Comparison of ENCODE assay signal across 8 cellular contexts in the genomic region with DNA sequence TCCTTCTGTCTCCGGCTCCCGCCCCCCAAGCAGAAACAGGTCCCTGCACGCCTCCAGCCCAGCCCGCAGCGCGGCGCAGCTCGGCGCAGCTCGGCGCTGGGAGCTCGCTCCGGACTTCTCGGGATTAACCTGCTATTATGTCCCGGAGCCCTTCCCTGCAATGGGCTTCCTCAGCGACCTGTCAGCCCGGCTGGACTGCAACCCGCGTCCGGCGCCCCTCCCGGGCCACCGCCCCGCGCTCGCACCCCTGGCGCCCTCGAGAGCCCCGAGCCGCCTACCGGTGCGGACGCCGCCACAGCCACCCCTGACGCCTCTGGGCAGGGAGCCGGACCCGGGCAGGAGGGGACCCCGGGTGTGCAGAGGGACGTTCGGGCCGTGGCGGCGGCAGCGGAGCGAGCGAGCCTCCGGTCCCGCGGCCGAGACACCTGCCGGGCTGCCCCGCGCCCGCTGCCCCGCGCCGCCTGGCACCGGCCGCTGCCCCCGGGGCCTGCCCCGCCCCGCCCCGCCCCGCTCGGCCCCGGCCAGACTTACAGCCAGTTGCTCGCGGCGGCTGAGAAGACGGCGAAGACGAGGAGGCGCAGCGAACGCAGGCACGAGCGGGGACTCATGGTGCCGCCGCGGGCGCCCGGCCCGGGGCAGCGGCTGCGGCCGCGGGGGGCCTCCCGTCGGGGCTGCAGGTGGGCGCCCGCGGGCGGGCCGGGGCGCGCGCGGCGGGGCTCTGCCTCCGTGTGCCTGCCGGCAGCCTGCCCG. TPM values are rescaled to one million over a fixed set of nuclear protein-coding genes. Genes with fewer than 3 reads are reported as not detected.
DNase-seq lines count a peak whose midpoint lies in the region; ATAC-seq and TF ChIP-seq lines count a peak whose summit lies in the region.

No MANE protein-coding gene starts in this region.

- DNase-seq in activated naive CD4-positive, alpha-beta T cell treated with Interleukin-2 at 50 U/mL for 16 hours: peak; percentile 6
- no peak for DNase-seq in activated naive CD4-positive, alpha-beta T cell (lab: John Stamatoyannopoulos, UW)
- peak; percentile 31 for DNase-seq in SW480 (ENCODE audit: low spot score)
- peak in 1 of 2 donors; percentile 45 for DNase-seq in foreskin keratinocyte
- DNase-seq in omental fat pad (ENCODE audit: low spot score): no peak
- DNase-seq in COLO829 (ENCODE audit: low spot score): no peak
- DNase-seq in CD1c-positive myeloid dendritic cell (ENCODE audit: extremely low spot score): no peak

- H3K27me3 ChIP-seq in foreskin keratinocyte: peaks cover 39% of the 10 kb centered on the region

- ATAC-seq in foreskin keratinocyte (peak; percentile 23), omental fat pad (ENCODE audit: low FRiP score) (peak; percentile 33), HG03354 (IDR thresholded peaks at IDR 0.05; ENCODE audit: poor library complexity, severe bottlenecking, unreplicated experiment) (no peak)

- peaks cover 14% of the 10 kb centered on the region for H3K4me1 ChIP-seq in foreskin keratinocyte

- no peak overlapping the region for H3K27ac ChIP-seq in foreskin keratinocyte

- peak; percentile 5 for TF ChIP-seq CTCF in foreskin keratinocyte (conservative IDR thresholded peaks at IDR 0.05)
- no peak for TF ChIP-seq CTCF in omental fat pad (IDR thresholded peaks at IDR 0.05)

RNA-seq across cellular contexts. Expression of a gene that starts 0.4 kb away (rescaled TPM):
- total RNA-seq in foreskin keratinocyte (0.21 and 0.24 TPM in 2 replicates), omental fat pad (1 to 10 TPM in 1 of 4 donors, under 1 TPM in 2, not detected in 1; 0.28 to 1.6 (median 0.60) TPM)
- 0.17 and 0.26 TPM in 2 replicates for polyA plus RNA-seq in foreskin keratinocyte

Comparison
In these comparisons a context has a peak if more than half of its experiments do, and no peak if none do; other contexts are left out.
1. DNase-seq: peak in activated naive CD4-positive, alpha-beta T cell treated with Interleukin-2 at 50 U/mL for 16 hours (single experiment) and SW480 (single experiment); none in activated naive CD4-positive, alpha-beta T cell (0 of 4), omental fat pad (single experiment), COLO829 (single experiment) and CD1c-positive myeloid dendritic cell (single experiment).